Comparison of ENCODE assay signal across 1 cellular context in the genomic region with DNA sequence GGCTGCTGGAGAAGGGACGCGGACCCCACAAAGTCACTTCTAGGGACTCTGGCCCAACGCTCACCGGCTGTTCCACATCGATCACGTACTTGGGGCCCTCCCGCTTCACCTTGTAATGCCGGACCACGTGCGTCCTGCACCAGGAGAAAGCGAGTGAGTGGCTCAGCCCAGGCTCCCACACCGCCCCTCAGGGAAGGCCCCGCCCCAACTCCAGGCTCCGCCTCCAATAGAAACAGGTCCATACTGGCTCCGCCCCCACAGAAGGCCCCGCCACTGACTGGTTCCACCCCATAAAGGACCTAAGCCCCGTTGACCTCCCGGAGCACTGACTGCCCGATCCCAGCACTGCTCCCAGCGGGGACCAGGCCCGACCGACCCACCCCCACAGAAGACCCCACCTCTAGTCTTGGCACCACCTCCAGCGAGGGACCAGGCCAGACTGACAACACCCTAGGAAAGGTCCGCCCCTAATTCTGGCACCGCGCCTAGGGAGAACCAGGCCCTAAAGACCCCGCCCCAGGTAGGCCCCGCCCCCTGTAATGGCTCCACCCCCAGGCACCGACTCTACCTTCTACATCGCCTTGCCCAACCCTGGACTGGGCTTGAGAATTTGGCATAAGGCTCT.
TF ChIP-seq lines count a peak whose summit lies in the region.

No MANE protein-coding gene starts in this region.

TF ChIP-seq in GM23338, 12 proteins besides CTCF, POLR2A, EP300 and RAD21 (continued from another document):
- TF ChIP-seq, protein P1, sequence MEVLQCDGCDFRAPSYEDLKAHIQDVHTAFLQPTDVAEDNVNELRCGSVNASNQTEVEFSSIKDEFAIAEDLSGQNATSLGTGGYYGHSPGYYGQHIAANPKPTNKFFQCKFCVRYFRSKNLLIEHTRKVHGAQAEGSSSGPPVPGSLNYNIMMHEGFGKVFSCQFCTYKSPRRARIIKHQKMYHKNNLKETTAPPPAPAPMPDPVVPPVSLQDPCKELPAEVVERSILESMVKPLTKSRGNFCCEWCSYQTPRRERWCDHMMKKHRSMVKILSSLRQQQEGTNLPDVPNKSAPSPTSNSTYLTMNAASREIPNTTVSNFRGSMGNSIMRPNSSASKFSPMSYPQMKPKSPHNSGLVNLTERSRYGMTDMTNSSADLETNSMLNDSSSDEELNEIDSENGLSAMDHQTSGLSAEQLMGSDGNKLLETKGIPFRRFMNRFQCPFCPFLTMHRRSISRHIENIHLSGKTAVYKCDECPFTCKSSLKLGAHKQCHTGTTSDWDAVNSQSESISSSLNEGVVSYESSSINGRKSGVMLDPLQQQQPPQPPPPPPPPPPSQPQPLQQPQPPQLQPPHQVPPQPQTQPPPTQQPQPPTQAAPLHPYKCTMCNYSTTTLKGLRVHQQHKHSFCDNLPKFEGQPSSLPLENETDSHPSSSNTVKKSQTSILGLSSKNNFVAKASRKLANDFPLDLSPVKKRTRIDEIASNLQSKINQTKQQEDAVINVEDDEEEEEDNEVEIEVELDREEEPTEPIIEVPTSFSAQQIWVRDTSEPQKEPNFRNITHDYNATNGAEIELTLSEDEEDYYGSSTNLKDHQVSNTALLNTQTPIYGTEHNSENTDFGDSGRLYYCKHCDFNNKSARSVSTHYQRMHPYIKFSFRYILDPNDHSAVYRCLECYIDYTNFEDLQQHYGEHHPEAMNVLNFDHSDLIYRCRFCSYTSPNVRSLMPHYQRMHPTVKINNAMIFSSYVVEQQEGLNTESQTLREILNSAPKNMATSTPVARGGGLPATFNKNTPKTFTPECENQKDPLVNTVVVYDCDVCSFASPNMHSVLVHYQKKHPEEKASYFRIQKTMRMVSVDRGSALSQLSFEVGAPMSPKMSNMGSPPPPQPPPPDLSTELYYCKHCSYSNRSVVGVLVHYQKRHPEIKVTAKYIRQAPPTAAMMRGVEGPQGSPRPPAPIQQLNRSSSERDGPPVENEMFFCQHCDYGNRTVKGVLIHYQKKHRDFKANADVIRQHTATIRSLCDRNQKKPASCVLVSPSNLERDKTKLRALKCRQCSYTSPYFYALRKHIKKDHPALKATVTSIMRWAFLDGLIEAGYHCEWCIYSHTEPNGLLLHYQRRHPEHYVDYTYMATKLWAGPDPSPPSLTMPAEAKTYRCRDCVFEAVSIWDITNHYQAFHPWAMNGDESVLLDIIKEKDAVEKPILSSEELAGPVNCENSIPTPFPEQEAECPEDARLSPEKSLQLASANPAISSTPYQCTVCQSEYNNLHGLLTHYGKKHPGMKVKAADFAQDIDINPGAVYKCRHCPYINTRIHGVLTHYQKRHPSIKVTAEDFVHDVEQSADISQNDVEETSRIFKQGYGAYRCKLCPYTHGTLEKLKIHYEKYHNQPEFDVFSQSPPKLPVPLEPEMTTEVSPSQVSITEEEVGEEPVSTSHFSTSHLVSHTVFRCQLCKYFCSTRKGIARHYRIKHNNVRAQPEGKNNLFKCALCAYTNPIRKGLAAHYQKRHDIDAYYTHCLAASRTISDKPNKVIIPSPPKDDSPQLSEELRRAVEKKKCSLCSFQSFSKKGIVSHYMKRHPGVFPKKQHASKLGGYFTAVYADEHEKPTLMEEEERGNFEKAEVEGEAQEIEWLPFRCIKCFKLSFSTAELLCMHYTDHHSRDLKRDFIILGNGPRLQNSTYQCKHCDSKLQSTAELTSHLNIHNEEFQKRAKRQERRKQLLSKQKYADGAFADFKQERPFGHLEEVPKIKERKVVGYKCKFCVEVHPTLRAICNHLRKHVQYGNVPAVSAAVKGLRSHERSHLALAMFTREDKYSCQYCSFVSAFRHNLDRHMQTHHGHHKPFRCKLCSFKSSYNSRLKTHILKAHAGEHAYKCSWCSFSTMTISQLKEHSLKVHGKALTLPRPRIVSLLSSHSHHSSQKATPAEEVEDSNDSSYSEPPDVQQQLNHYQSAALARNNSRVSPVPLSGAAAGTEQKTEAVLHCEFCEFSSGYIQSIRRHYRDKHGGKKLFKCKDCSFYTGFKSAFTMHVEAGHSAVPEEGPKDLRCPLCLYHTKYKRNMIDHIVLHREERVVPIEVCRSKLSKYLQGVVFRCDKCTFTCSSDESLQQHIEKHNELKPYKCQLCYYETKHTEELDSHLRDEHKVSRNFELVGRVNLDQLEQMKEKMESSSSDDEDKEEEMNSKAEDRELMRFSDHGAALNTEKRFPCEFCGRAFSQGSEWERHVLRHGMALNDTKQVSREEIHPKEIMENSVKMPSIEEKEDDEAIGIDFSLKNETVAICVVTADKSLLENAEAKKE (CRISPR knock-in tag; IDR thresholded peaks at IDR 0.05) = no peak
